ENCODE assay signal across 15 cellular contexts in genomic region chr5:6772886-6773285, GRCh38. TPM values are rescaled to one million over a fixed set of nuclear protein-coding genes. Genes with fewer than 3 reads are reported as not detected.
DNase-seq lines count a peak whose midpoint lies in the region; ATAC-seq, FAIRE-seq and TF ChIP-seq lines count a peak whose summit lies in the region.
"Had no signal": no experiment of that assay in that cellular context is flagged by ENCODE, and none has a peak within 500 bp of the region (broad histone marks: within the 10 kb centered on the region; RNA-seq: fewer than 3 reads in every experiment).

No MANE protein-coding gene starts in this region.

- intact Hi-C loops in MCF 10A (cut with micrococcal nuclease) (no loop called here), mammary epithelial cell (cut with micrococcal nuclease) (no loop called here), heart right ventricle (cut with DNase I) (no loop called here)

- H2BK15ac ChIP-seq in H1 (ENCODE audit: low read length): no peak overlapping the region

- no peaks in the 10 kb centered on the region for H3K4me1 ChIP-seq in mammary epithelial cell (ENCODE audit: insufficient read depth, low read length)
- H3K4me1 ChIP-seq in H1 (replicated peaks in 1 of 4; ENCODE audit: control insufficient read depth in 3 of 4, insufficient read depth in 4 of 4, low read length in 3 of 4): no peaks in the 10 kb centered on the region
- peaks cover 0 to 13% (median 8%) of the 10 kb centered on the region in 9 donors for H3K4me1 ChIP-seq in heart right ventricle
- H3K4me1 ChIP-seq in tibial nerve: peaks cover 0 to 5% (median 0%) of the 10 kb centered on the region in 4 donors

- H4K20me1 ChIP-seq in mammary epithelial cell (ENCODE audit: insufficient read depth, low read length) (no peaks in the 10 kb centered on the region), H1 (replicated peaks in 1 of 2; ENCODE audit: control insufficient read depth in 1 of 2, insufficient read depth in 2 of 2, low read length in 2 of 2) (no peaks in the 10 kb centered on the region)

- BruUV-seq in MCF 10A (replicated peaks; lab: Mats Ljungman, UMichigan) (no TSS peak), mammary epithelial cell (replicated peaks; lab: Mats Ljungman, UMichigan) (no TSS peak)

- no peak overlapping the region for H3K56ac ChIP-seq in H1 (replicated peaks; ENCODE audit: insufficient read length, low read depth, low read length)

- H3K4me3 Mint-ChIP-seq in MCF 10A (ENCODE audit: unreplicated experiment): peak overlapping the region; percentile 46
- H3K4me3 Mint-ChIP-seq: activated B cell treated with CpG ODN at 0.5 μM for 24 hours; activated naive CD8-positive, alpha-beta T cell treated with anti-CD3 and anti-CD28 coated beads for 36 hours had no signal

- no peak for TF ChIP-seq RAD21 in H1 (IDR thresholded peaks at IDR 0.05 in 1 of 2, conservative IDR thresholded peaks at IDR 0.05 in 1 of 2; ENCODE audit: low read depth in 2 of 2, low read length in 2 of 2)

- H3K27me3 Mint-ChIP-seq in MCF 10A (ENCODE audit: insufficient read depth, unreplicated experiment): no peaks in the 10 kb centered on the region

- no peak overlapping the region for H3K14ac ChIP-seq in H1 (ENCODE audit: insufficient read length)

- H4K91ac ChIP-seq in H1 (replicated peaks; ENCODE audit: insufficient read length, low read length): no peak overlapping the region

- no peak overlapping the region for H2BK120ac ChIP-seq in H1 (replicated peaks; ENCODE audit: low read depth, low read length)

- TF ChIP-seq EP300 in H1 (IDR thresholded peaks at IDR 0.05; ENCODE audit: borderline replicate concordance in 1 of 2, low read depth in 2 of 2, low read length in 2 of 2) (no peak), tibial nerve (IDR thresholded peaks at IDR 0.05) (no peak)

- H3K36me3 Mint-ChIP-seq in MCF 10A (ENCODE audit: insufficient read depth, unreplicated experiment): no peaks in the 10 kb centered on the region
- H3K36me3 Mint-ChIP-seq: activated naive CD8-positive, alpha-beta T cell treated with anti-CD3 and anti-CD28 coated beads for 36 hours had no signal

- no peak for FAIRE-seq in H1 (lab: Jason Lieb, UNC)
- no peak for FAIRE-seq in D721Med (lab: Jason Lieb, UNC)
- FAIRE-seq: GM19239 had no signal

- no peaks in the 10 kb centered on the region for H3K9me3 Mint-ChIP-seq in MCF 10A (ENCODE audit: unreplicated experiment)
- H3K9me3 Mint-ChIP-seq: activated B cell treated with CpG ODN at 0.5 μM for 24 hours; activated naive CD8-positive, alpha-beta T cell treated with anti-CD3 and anti-CD28 coated beads for 36 hours had no signal

- H3K79me2 ChIP-seq in mammary epithelial cell (ENCODE audit: insufficient read depth, low read length): no peaks in the 10 kb centered on the region
- H3K79me2 ChIP-seq in H1 (ENCODE audit: control insufficient read depth in 1 of 2, insufficient read depth in 2 of 2, low read length in 2 of 2): no peaks in the 10 kb centered on the region

- H2AFZ ChIP-seq in mammary epithelial cell (ENCODE audit: low read depth, low read length) (no peak overlapping the region), H1 (ENCODE audit: low read length) (no peak overlapping the region)

- peak overlapping the region; percentile 3; the same call in 1 of the 2 replicates for H4K8ac ChIP-seq in H1 (ENCODE audit: extremely low read depth, insufficient read depth, low read length)

- POLR2A ChIA-PET in MCF 10A (lab: Yijun Ruan, JAX): no interaction called here
- POLR2A ChIA-PET in H1 (lab: Charles Lee; ENCODE audit: partially characterized antibody): no interaction called here

- H3K9ac ChIP-seq in mammary epithelial cell (ENCODE audit: insufficient read depth, low read length) (no peak overlapping the region), H1 (replicated peaks in 1 of 4; ENCODE audit: extremely low read depth in 1 of 4, low read depth in 3 of 4, low read length in 3 of 4) (no peak overlapping the region)

- no peaks in the 10 kb centered on the region for H3K27me3 ChIP-seq in mammary epithelial cell (ENCODE audit: insufficient read depth, low read length)
- H3K27me3 ChIP-seq in H1 (replicated peaks in 1 of 4; ENCODE audit: control insufficient read depth in 3 of 4, extremely low read depth in 1 of 4, insufficient read depth in 3 of 4, low read length in 3 of 4): no peaks in the 10 kb centered on the region
- H3K27me3 ChIP-seq in heart right ventricle: peaks cover 0 to 18% (median 0%) of the 10 kb centered on the region in 7 donors
- H3K27me3 ChIP-seq in tibial nerve: no peaks in the 10 kb centered on the region
- H3K27me3 ChIP-seq: cardiac muscle cell had no signal

- peaks cover 2% of the 10 kb centered on the region; the same call in 1 of the 2 replicates for H3K23me2 ChIP-seq in H1 (ENCODE audit: low read depth, low read length)

- H3K23ac ChIP-seq in H1 (ENCODE audit: insufficient read length): no peak overlapping the region

- H3K27ac ChIP-seq in mammary epithelial cell (ENCODE audit: insufficient read depth, low read depth, low read length) (no peak overlapping the region), H1 (ENCODE audit: low read depth, low read length) (no peak overlapping the region), heart right ventricle (no peak overlapping the region), tibial nerve (no peak overlapping the region)
- H3K27ac ChIP-seq: cardiac muscle cell had no signal

- DNase-seq in MCF 10A (ENCODE audit: unreplicated experiment) (no peak), mammary epithelial cell (no peak), NCI-H2107 treated with DMSO at 0.1 percent for 48 hours (lab: John Stamatoyannopoulos, UW; ENCODE audit: unreplicated experiment) (peak; percentile 85), H1 (ENCODE audit: low read depth in 1 of 2, low spot score in 2 of 2) (no peak), heart right ventricle (no peak), D721Med (ENCODE audit: insufficient read length, low spot score) (no peak), dermis blood vessel endothelial cell (no peak), tibial nerve (ENCODE audit: low spot score in 2 of 2) (no peak)
- DNase-seq: activated B cell treated with CpG ODN at 0.5 μM for 24 hours; activated naive CD8-positive, alpha-beta T cell treated with anti-CD3 and anti-CD28 coated beads for 36 hours; KG1; NCI-H774; stimulated activated CD4-positive, alpha-beta T cell treated with anti-CD3 and anti-CD28 coated beads, Interleukin-2, amount 100 ng/mL, for 24 hours had no signal

- no peak overlapping the region for H3K18ac ChIP-seq in H1 (ENCODE audit: extremely low read depth, low read length)

- no peak for ATAC-seq in heart right ventricle

- H2BK12ac ChIP-seq in H1 (ENCODE audit: low read depth, low read length): no peak overlapping the region

- no peak overlapping the region for H4K5ac ChIP-seq in H1 (ENCODE audit: insufficient read length, low read depth, low read length)

- H3K4me3 ChIP-seq in mammary epithelial cell (replicated peaks in 1 of 3; ENCODE audit: insufficient read depth in 1 of 3, low read depth in 2 of 3, low read length in 3 of 3): no peak overlapping the region
- no peak overlapping the region for H3K4me3 ChIP-seq in H1 (ENCODE audit: extremely low read depth in 1 of 4, insufficient read depth in 2 of 4, low read depth in 3 of 4, low read length in 4 of 4)
- H3K4me3 ChIP-seq in heart right ventricle: no peak overlapping the region
- H3K4me3 ChIP-seq in tibial nerve: no peak overlapping the region
- H3K4me3 ChIP-seq: cardiac muscle cell had no signal

- WGBS in mammary epithelial cell (ENCODE audit: low coverage, missing lambda C conversion rate): 90% methylated on average over 6 of the region's 11 CpGs
- 91% methylated on average over 11 of the region's 11 CpGs; no CpG with 5 or more reads in 1 of the 2 experiments for WGBS in H1 (ENCODE audit: extremely low coverage in 1 of 2, insufficient coverage in 1 of 2, insufficient read length in 1 of 2, insufficient replicate concordance in 2 of 2, low coverage in 1 of 2, low lambda C conversion rate in 2 of 2, missing lambda C conversion rate in 1 of 2), 2 experiments
- WGBS in heart right ventricle, 2 donors: 74 to 86% methylated on average over 11 of the region's 11 CpGs
- 65 to 66% methylated on average over 11 of the region's 11 CpGs for WGBS in tibial nerve, 2 donors

- TF ChIP-seq CTCF in MCF 10A (IDR thresholded peaks at IDR 0.05; ENCODE audit: unreplicated experiment) (no peak), mammary epithelial cell (conservative IDR thresholded peaks at IDR 0.05 in 1 of 2, IDR thresholded peaks at IDR 0.05 in 1 of 2; ENCODE audit: extremely low read depth in 1 of 2, insufficient read depth in 1 of 2, low read depth in 1 of 2, low read length in 2 of 2) (no peak), H1 (IDR thresholded peaks at IDR 0.05; ENCODE audit: control extremely low read depth in 1 of 3, insufficient read depth in 1 of 3, low read depth in 1 of 3, low read length in 3 of 3) (no peak), heart right ventricle (IDR thresholded peaks at IDR 0.05) (no peak), D721Med (IDR thresholded peaks at IDR 0.05; ENCODE audit: insufficient read depth, missing control alignments) (no peak), tibial nerve (IDR thresholded peaks at IDR 0.05) (no peak)

- no peaks in the 10 kb centered on the region for H3K79me1 ChIP-seq in H1 (ENCODE audit: low read depth, low read length)

- no peak overlapping the region for H2BK20ac ChIP-seq in H1 (ENCODE audit: low read length)

- CTCF ChIA-PET in MCF 10A (lab: Yijun Ruan, JAX) (no interaction called here), mammary epithelial cell (lab: Charles Lee; ENCODE audit: low non-redundant PET) (interaction anchor here (0.6 kb wide), 1 partner anchor 619 kb away, joined by 3 read pairs; no protein-coding TSS in a partner anchor), H1 (lab: Charles Lee; ENCODE audit: partially characterized antibody) (interaction anchor here (0.6 to 2.1 kb wide), 5 partner anchors 11 to 198 kb away, joined by 3 to 10 read pairs (median 4); no protein-coding TSS in a partner anchor)

- no peak overlapping the region for H3K4me2 ChIP-seq in mammary epithelial cell (ENCODE audit: insufficient read depth, low read depth, low read length)
- H3K4me2 ChIP-seq in H1 (ENCODE audit: insufficient read depth in 1 of 2, low read depth in 2 of 2, low read length in 2 of 2): no peak overlapping the region

- no peak overlapping the region for H3K27ac Mint-ChIP-seq in MCF 10A (ENCODE audit: low read depth, unreplicated experiment)
- H3K27ac Mint-ChIP-seq: activated B cell treated with CpG ODN at 0.5 μM for 24 hours; activated naive CD8-positive, alpha-beta T cell treated with anti-CD3 and anti-CD28 coated beads for 36 hours had no signal

- no peaks in the 10 kb centered on the region for H3K36me3 ChIP-seq in mammary epithelial cell (ENCODE audit: insufficient read depth, low read length)
- no peaks in the 10 kb centered on the region for H3K36me3 ChIP-seq in H1 (ENCODE audit: control insufficient read depth in 2 of 4, insufficient read depth in 4 of 4, low read length in 3 of 4)
- no peaks in the 10 kb centered on the region for H3K36me3 ChIP-seq in heart right ventricle
- H3K36me3 ChIP-seq in tibial nerve: no peaks in the 10 kb centered on the region
- H3K36me3 ChIP-seq: cardiac muscle cell had no signal

- dilution Hi-C loops in mammary epithelial cell (cut with HindIII; ENCODE audit: low sequenced_read_pairs): no loop called here

- TF ChIP-seq POLR2A in H1 (IDR thresholded peaks at IDR 0.05; ENCODE audit: control extremely low read depth in 1 of 2, low read depth in 2 of 2, low read length in 2 of 2): no peak
- no peak for TF ChIP-seq POLR2A in tibial nerve (IDR thresholded peaks at IDR 0.05)

- no peak overlapping the region for H2AK5ac ChIP-seq in H1 (ENCODE audit: low read depth, low read length)

- no peak overlapping the region for H3K4ac ChIP-seq in H1 (replicated peaks; ENCODE audit: insufficient read length, low read depth, low read length)

- H3K9me3 ChIP-seq in mammary epithelial cell (replicated peaks; ENCODE audit: insufficient read depth, low read length) (no peaks in the 10 kb centered on the region), H1 (ENCODE audit: insufficient read depth in 2 of 2, low read depth in 1 of 2, low read length in 1 of 2) (no peaks in the 10 kb centered on the region), heart right ventricle (no peaks in the 10 kb centered on the region), tibial nerve (no peaks in the 10 kb centered on the region)

- no peak overlapping the region for H2BK5ac ChIP-seq in H1 (ENCODE audit: low read depth, low read length)

- no peaks in the 10 kb centered on the region for H3K4me1 Mint-ChIP-seq in MCF 10A (ENCODE audit: insufficient read depth, unreplicated experiment)
- H3K4me1 Mint-ChIP-seq: activated B cell treated with CpG ODN at 0.5 μM for 24 hours had no signal

- in situ Hi-C loops in mammary epithelial cell (cut with MboI; ENCODE audit: low sequenced_read_pairs in 2 of 2): loop anchor here in 1 of 2 donors (25.0 kb wide), 1 partner anchor 1089 kb away; the partner anchor contains the start of genes CFAP90, FASTKD3 and MTRR

RNA-seq across cellular contexts. Expression of gene TENT4A, which starts 59.7 kb away (rescaled TPM):
- 25.6 and 27.6 TPM in 2 replicates for total RNA-seq in MCF 10A (2022)
- total RNA-seq in mammary epithelial cell: 10 to 100 TPM; 18.3 to 32.6 TPM
- 5.3 TPM for polyA plus RNA-seq in mammary epithelial cell
- 31.8 TPM for polyA minus RNA-seq in mammary epithelial cell
- total RNA-seq in H1 (2021; fragmentation: NEBNext Ultra II Directional; extraction: Animal tissue kit (Norgen Biotek cat#: 25700)): 22.4 and 25.1 TPM in 2 replicates
- polyA plus RNA-seq in H1 (2011; rRNA removed): 8.9 and 11.6 TPM in 2 replicates
- 6.3 TPM for polyA plus RNA-seq in H1 (2011; cell fraction: cytosol; rRNA removed)
- 46.4 TPM for polyA plus RNA-seq in H1 (2011; cell fraction: nucleus; rRNA removed)
- polyA plus RNA-seq in H1 (2012, experiment 1 of 2): 17.5 to 20.5 TPM (median 19.2 TPM) in 4 replicates
- polyA plus RNA-seq in H1 (2012, experiment 2 of 2): 4.8 TPM
- polyA plus RNA-seq in H1 (2013, experiment 1 of 2): 21.0 TPM
- 20.5 TPM for polyA plus RNA-seq in H1 (2013, experiment 2 of 2)
- polyA minus RNA-seq in H1 (2011; rRNA and poly(A)+ RNA removed): 12.4 and 14.3 TPM in 2 replicates
- 13.4 TPM for polyA minus RNA-seq in H1 (2011; cell fraction: cytosol; rRNA and poly(A)+ RNA removed)
- polyA minus RNA-seq in H1 (2011; cell fraction: nucleus; rRNA and poly(A)+ RNA removed): 30.2 TPM
- total RNA-seq in heart right ventricle: 10 to 100 TPM in 8 of 10 donors, 1 to 10 TPM in 2; 8.8 to 13.7 (median 11.7) TPM
- polyA plus RNA-seq in heart right ventricle: 1 to 10 TPM; 4.2 to 8.9 TPM
- 7.8 and 12.2 TPM in 2 replicates for total RNA-seq in dermis blood vessel endothelial cell
- total RNA-seq in tibial nerve: 10 to 100 TPM; 22.7 to 34.1 (median 29.2) TPM
